In the genomic region with DNA sequence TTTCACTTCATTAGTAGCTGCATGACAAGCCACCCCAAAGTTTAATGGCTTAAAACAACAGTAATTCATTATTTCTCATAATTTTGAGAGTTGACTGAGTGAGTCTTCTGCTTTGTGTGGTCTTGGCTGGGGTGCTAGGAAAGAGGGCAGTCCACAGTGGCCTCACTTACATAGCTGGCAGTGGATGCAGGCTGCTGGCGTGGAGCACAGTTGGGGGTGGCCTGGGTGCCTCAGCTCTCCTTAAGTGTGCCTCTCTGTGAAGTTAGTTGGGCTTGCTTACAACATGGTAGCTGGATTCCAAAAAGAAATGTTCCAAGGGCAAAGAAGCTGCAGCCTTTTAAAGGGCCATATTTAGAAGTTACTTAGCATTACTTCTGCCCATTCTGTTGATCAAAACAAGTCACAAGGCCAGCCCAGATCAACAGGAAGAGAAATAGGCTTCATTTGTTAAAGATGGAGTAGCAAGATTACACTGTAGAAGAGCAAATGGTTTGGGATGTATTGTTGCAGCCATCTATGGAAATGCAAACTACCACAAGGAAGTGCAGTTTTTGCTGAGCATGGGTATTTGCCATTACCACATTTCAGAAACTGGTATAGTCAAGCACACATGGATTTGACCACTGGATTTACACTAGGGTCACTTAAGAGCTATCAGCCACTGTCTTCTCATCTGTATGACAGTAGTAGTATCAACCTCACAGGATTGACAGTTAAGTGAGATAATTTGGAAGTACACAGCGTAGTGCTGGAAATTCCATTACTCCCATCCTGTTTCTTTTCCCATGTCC, we compare ENCODE assay signal across 20 cellular contexts. TPM values are rescaled to one million over a fixed set of nuclear protein-coding genes. Genes with fewer than 3 reads are reported as not detected.
DNase-seq lines count a peak whose midpoint lies in the region; ATAC-seq and FAIRE-seq lines count a peak whose summit lies in the region.
"Had no signal": no experiment of that assay in that cellular context is flagged by ENCODE, and none has a peak within 500 bp of the region (broad histone marks: within the 10 kb centered on the region; RNA-seq: fewer than 3 reads in every experiment).

No MANE protein-coding gene starts in this region.

- peaks cover 3% of the 10 kb centered on the region for H3K9me3 Mint-ChIP-seq in activated CD4-positive, alpha-beta T cell treated with anti-CD3 and anti-CD28 coated beads, Interleukin-2, amount 10 ng/mL, durations not matched to agents 24 days and 14 days
- H3K9me3 Mint-ChIP-seq in activated CD4-positive, alpha-beta T cell treated with anti-CD3 and anti-CD28 coated beads for 36 hours (ENCODE audit: low read depth) = no peaks in the 10 kb centered on the region
- H3K9me3 Mint-ChIP-seq in activated naive CD8-positive, alpha-beta T cell (ENCODE audit: low read depth) = peaks cover 2% of the 10 kb centered on the region
- no peaks in the 10 kb centered on the region for H3K9me3 Mint-ChIP-seq in immature natural killer cell
- H3K9me3 Mint-ChIP-seq: IgD-negative memory B cell had no signal

- no peak for DNase-seq in activated CD4-positive, alpha-beta T cell treated with anti-CD3 and anti-CD28 coated beads, Interleukin-2, amount 10 ng/mL, durations not matched to agents 24 days and 14 days
- DNase-seq in activated CD4-positive, alpha-beta T cell treated with anti-CD3 and anti-CD28 coated beads for 36 hours = no peak
- DNase-seq in GM18507 (ENCODE audit: extremely low spot score, insufficient read length, low read depth) = no peak
- peak; percentile 28 for DNase-seq in globus pallidus (ENCODE audit: low spot score)
- no peak for DNase-seq in immature natural killer cell
- no peak for DNase-seq in DMS114 treated with DMSO at 0.1 percent for 48 hours (lab: John Stamatoyannopoulos, UW; ENCODE audit: unreplicated experiment)
- DNase-seq in AG20443 (ENCODE audit: low spot score) = no peak
- DNase-seq: activated CD4-positive, alpha-beta T cell treated with anti-CD3 and anti-CD28 coated beads for 1 hour; GF-D8; heart right ventricle; NCI-H1436; NCI-H2107; SIG-M5; stimulated activated CD8-positive, alpha-beta memory T cell treated with anti-CD3 and anti-CD28 coated beads, Interleukin-4, amount 100 ng/mL, for 48 hours; transverse colon had no signal

- H3K27ac Mint-ChIP-seq in activated CD4-positive, alpha-beta T cell treated with anti-CD3 and anti-CD28 coated beads, Interleukin-2, amount 10 ng/mL, durations not matched to agents 24 days and 14 days = peak overlapping the region; percentile 67
- H3K27ac Mint-ChIP-seq in activated CD4-positive, alpha-beta T cell treated with anti-CD3 and anti-CD28 coated beads for 36 hours = no peak overlapping the region
- peak overlapping the region; percentile 91 for H3K27ac Mint-ChIP-seq in activated naive CD8-positive, alpha-beta T cell
- H3K27ac Mint-ChIP-seq in immature natural killer cell = peak overlapping the region in 1 of 6 donors; percentile 1
- H3K27ac Mint-ChIP-seq: B cell had no signal

- CTCF ChIA-PET in activated CD4-positive, alpha-beta T cell treated with anti-CD3 and anti-CD28 coated beads for 36 hours (lab: Charles Lee) = interaction anchor here (0.5 to 3.2 kb wide), 6 partner anchors 9 to 659 kb away, joined by 3 to 21 read pairs (median 3); no protein-coding TSS in a partner anchor

- no peak for ATAC-seq in activated CD4-positive, alpha-beta T cell treated with anti-CD3 and anti-CD28 coated beads for 36 hours
- ATAC-seq: heart right ventricle had no signal

- POLR2A ChIA-PET in activated CD4-positive, alpha-beta T cell treated with anti-CD3 and anti-CD28 coated beads for 36 hours (lab: Charles Lee) = no interaction called here

- FAIRE-seq in GM18507 (lab: Jason Lieb, UNC) = peak; percentile 29
- FAIRE-seq: TTC549 had no signal

- H3K4me1 Mint-ChIP-seq in activated CD4-positive, alpha-beta T cell treated with anti-CD3 and anti-CD28 coated beads, Interleukin-2, amount 10 ng/mL, durations not matched to agents 24 days and 14 days = peaks cover 47% of the 10 kb centered on the region
- H3K4me1 Mint-ChIP-seq in activated CD4-positive, alpha-beta T cell treated with anti-CD3 and anti-CD28 coated beads for 36 hours = peaks cover 64% of the 10 kb centered on the region
- peaks cover 72% of the 10 kb centered on the region for H3K4me1 Mint-ChIP-seq in activated naive CD8-positive, alpha-beta T cell (ENCODE audit: low read depth)
- peaks cover 17 to 37% of the 10 kb centered on the region in 2 donors for H3K4me1 Mint-ChIP-seq in immature natural killer cell

- intact Hi-C loops in activated CD4-positive, alpha-beta T cell treated with anti-CD3 and anti-CD28 coated beads, Interleukin-2, amount 10 ng/mL, durations not matched to agents 24 days and 14 days (cut with micrococcal nuclease) = loop anchor here (1.0 to 5.0 kb wide), 4 partner anchors 9 to 365 kb away; no protein-coding TSS in a partner anchor
- intact Hi-C loops in activated CD4-positive, alpha-beta T cell treated with anti-CD3 and anti-CD28 coated beads for 36 hours (cut with DNase I, micrococcal nuclease) = loop anchor here (1.0 to 5.0 kb wide), 4 partner anchors 9 to 890 kb away; no protein-coding TSS in a partner anchor

- H3K27me3 Mint-ChIP-seq in activated CD4-positive, alpha-beta T cell treated with anti-CD3 and anti-CD28 coated beads, Interleukin-2, amount 10 ng/mL, durations not matched to agents 24 days and 14 days = no peaks in the 10 kb centered on the region
- no peaks in the 10 kb centered on the region for H3K27me3 Mint-ChIP-seq in activated CD4-positive, alpha-beta T cell treated with anti-CD3 and anti-CD28 coated beads for 36 hours
- H3K27me3 Mint-ChIP-seq in activated naive CD8-positive, alpha-beta T cell = no peaks in the 10 kb centered on the region
- H3K27me3 Mint-ChIP-seq in immature natural killer cell (ENCODE audit: low read depth in 3 of 3) = peaks cover 0 to 2% (median 0%) of the 10 kb centered on the region in 3 donors
- H3K27me3 Mint-ChIP-seq: B cell, IgD-negative memory B cell had no signal

- H3K36me3 Mint-ChIP-seq in activated CD4-positive, alpha-beta T cell treated with anti-CD3 and anti-CD28 coated beads, Interleukin-2, amount 10 ng/mL, durations not matched to agents 24 days and 14 days (ENCODE audit: low read depth) = peaks cover 7% of the 10 kb centered on the region
- H3K36me3 Mint-ChIP-seq in activated CD4-positive, alpha-beta T cell treated with anti-CD3 and anti-CD28 coated beads for 36 hours (ENCODE audit: low read depth) = no peaks in the 10 kb centered on the region
- H3K36me3 Mint-ChIP-seq in activated naive CD8-positive, alpha-beta T cell = no peaks in the 10 kb centered on the region
- no peaks in the 10 kb centered on the region for H3K36me3 Mint-ChIP-seq in immature natural killer cell
- H3K36me3 Mint-ChIP-seq: activated naive CD4-positive, alpha-beta T cell treated with anti-CD3 and anti-CD28 coated beads, Interleukin-2, amount 50 U/mL, for 72 hours; IgD-negative memory B cell had no signal

- peak overlapping the region; percentile 17 for H3K4me3 Mint-ChIP-seq in activated CD4-positive, alpha-beta T cell treated with anti-CD3 and anti-CD28 coated beads, Interleukin-2, amount 10 ng/mL, durations not matched to agents 24 days and 14 days
- no peak overlapping the region for H3K4me3 Mint-ChIP-seq in activated CD4-positive, alpha-beta T cell treated with anti-CD3 and anti-CD28 coated beads for 36 hours
- no peak overlapping the region for H3K4me3 Mint-ChIP-seq in activated naive CD8-positive, alpha-beta T cell
- no peak overlapping the region for H3K4me3 Mint-ChIP-seq in immature natural killer cell
- H3K4me3 Mint-ChIP-seq: B cell, IgD-negative memory B cell had no signal

RNA-seq across cellular contexts. Expression of a gene that starts 33.6 kb away (rescaled TPM):
- 71.9 and 79.0 TPM in 2 replicates for total RNA-seq in activated CD4-positive, alpha-beta T cell treated with anti-CD3 and anti-CD28 coated beads, Interleukin-2, amount 10 ng/mL, durations not matched to agents 24 days and 14 days
- total RNA-seq in activated CD4-positive, alpha-beta T cell treated with anti-CD3 and anti-CD28 coated beads for 36 hours = 10 to 100 TPM; 32.0 to 49.0 TPM
- polyA plus RNA-seq in immature natural killer cell = 10 to 100 TPM in 2 of 3 donors, 1 to 10 TPM in 1; 8.4 to 17.5 (median 14.6) TPM
